Comparison of ENCODE assay signal across 8 cellular contexts in genomic region chr20:5127204-5127858, GRCh38. TPM values are rescaled to one million over a fixed set of nuclear protein-coding genes. Genes with fewer than 3 reads are reported as not detected.
DNase-seq lines count a peak whose midpoint lies in the region; ATAC-seq and TF ChIP-seq lines count a peak whose summit lies in the region.

No MANE protein-coding gene starts in this region.

- peaks cover 10% of the 10 kb centered on the region for H3K36me3 Mint-ChIP-seq in activated T-helper 2 cell treated with anti-CD3 and anti-CD28 coated beads, Interferon-gamma antibody, Interleukin-2, Interleukin-4, amounts not matched to agents 10 μg/mL and 5 μg/mL and 100 μg/mL, durations not matched to agents 14 hours and 24 hours and 36 hours (ENCODE audit: low read depth)
- peaks cover 4% of the 10 kb centered on the region for H3K36me3 Mint-ChIP-seq in neural crest cell (ENCODE audit: low read depth)

- peak; percentile 71 for DNase-seq in COLO668 (lab: John Stamatoyannopoulos, UW; ENCODE audit: unreplicated experiment)
- DNase-seq in HPDE6-E6E7 (ENCODE audit: extremely low spot score), result peak; percentile 42
- no peak for DNase-seq in Panc1 (ENCODE audit: low read depth, low spot score)
- DNase-seq in activated T-helper 2 cell treated with anti-CD3 and anti-CD28 coated beads, Interferon-gamma antibody, Interleukin-2, Interleukin-4, amounts not matched to agents 10 μg/mL and 5 μg/mL and 100 μg/mL, durations not matched to agents 14 hours and 24 hours and 36 hours (ENCODE audit: low spot score), result peak; percentile 73
- DNase-seq in fibroblast of the aortic adventitia (ENCODE audit: low read depth), result peak; percentile 32
- DNase-seq in neural crest cell (ENCODE audit: low read depth, low spot score), result peak; percentile 8
- peak in 1 of 2 donors; percentile 80 for DNase-seq in suprapubic skin (ENCODE audit: low spot score in 2 of 2)

- H3K9me3 Mint-ChIP-seq in activated T-helper 2 cell treated with anti-CD3 and anti-CD28 coated beads, Interferon-gamma antibody, Interleukin-2, Interleukin-4, amounts not matched to agents 10 μg/mL and 5 μg/mL and 100 μg/mL, durations not matched to agents 14 hours and 24 hours and 36 hours, result no peaks in the 10 kb centered on the region
- no peaks in the 10 kb centered on the region for H3K9me3 Mint-ChIP-seq in neural crest cell

- H3K36me3 ChIP-seq in Panc1 (ENCODE audit: control insufficient read depth, insufficient read depth, low read length) (no peaks in the 10 kb centered on the region), suprapubic skin (no peaks in the 10 kb centered on the region)

- H3K4me3 ChIP-seq in Panc1 (ENCODE audit: low read depth in 2 of 2, low read length in 2 of 2) (peak overlapping the region; percentile 86 to 98), fibroblast of the aortic adventitia (ENCODE audit: low read depth, low read length) (peak overlapping the region; percentile 87), suprapubic skin (peak overlapping the region; percentile 82)

- no TSS peak for BruUV-seq in Panc1 (replicated peaks; lab: Mats Ljungman, UMichigan)

- no peaks in the 10 kb centered on the region for H3K9me3 ChIP-seq in Panc1 (ENCODE audit: control insufficient read depth, insufficient read depth, low read depth, low read length)
- H3K9me3 ChIP-seq in suprapubic skin, result no peaks in the 10 kb centered on the region

- no peak for TF ChIP-seq POLR2A in suprapubic skin (IDR thresholded peaks at IDR 0.05)

- POLR2A ChIA-PET in Panc1 (lab: Charles Lee), result interaction anchor here (0.5 to 0.7 kb wide), 5 partner anchors 196 to 1718 kb away, joined by 3 to 9 read pairs (median 4); no protein-coding TSS in a partner anchor

- H3K27me3 Mint-ChIP-seq in activated T-helper 2 cell treated with anti-CD3 and anti-CD28 coated beads, Interferon-gamma antibody, Interleukin-2, Interleukin-4, amounts not matched to agents 10 μg/mL and 5 μg/mL and 100 μg/mL, durations not matched to agents 14 hours and 24 hours and 36 hours (ENCODE audit: low read depth), result no peaks in the 10 kb centered on the region
- H3K27me3 Mint-ChIP-seq in neural crest cell (ENCODE audit: low read depth), result no peaks in the 10 kb centered on the region

- CTCF ChIA-PET in Panc1 (lab: Charles Lee), result interaction anchor here (0.6 to 2.1 kb wide), 10 partner anchors 39 to 1451 kb away, joined by 3 to 74 read pairs (median 4); no protein-coding TSS in a partner anchor

- peak overlapping the region; percentile 96 for H3K4me3 Mint-ChIP-seq in activated T-helper 2 cell treated with anti-CD3 and anti-CD28 coated beads, Interferon-gamma antibody, Interleukin-2, Interleukin-4, amounts not matched to agents 10 μg/mL and 5 μg/mL and 100 μg/mL, durations not matched to agents 14 hours and 24 hours and 36 hours (ENCODE audit: low read depth)
- H3K4me3 Mint-ChIP-seq in neural crest cell, result peak overlapping the region; percentile 96

- ATAC-seq in GM21360 (IDR thresholded peaks at IDR 0.05; ENCODE audit: unreplicated experiment) (peak; percentile 41), Panc1 (peak; percentile 23)

- peak overlapping the region; percentile 96 for H3K27ac Mint-ChIP-seq in activated T-helper 2 cell treated with anti-CD3 and anti-CD28 coated beads, Interferon-gamma antibody, Interleukin-2, Interleukin-4, amounts not matched to agents 10 μg/mL and 5 μg/mL and 100 μg/mL, durations not matched to agents 14 hours and 24 hours and 36 hours
- peak overlapping the region; percentile 20 for H3K27ac Mint-ChIP-seq in neural crest cell (ENCODE audit: unreplicated experiment)

- intact Hi-C loops in Panc1 (cut with micrococcal nuclease; ENCODE audit: unreplicated experiment), result no loop called here
- intact Hi-C loops in activated T-helper 2 cell treated with anti-CD3 and anti-CD28 coated beads, Interferon-gamma antibody, Interleukin-2, Interleukin-4, amounts not matched to agents 10 μg/mL and 5 μg/mL and 100 μg/mL, durations not matched to agents 14 hours and 24 hours and 36 hours (cut with micrococcal nuclease), result loop anchor here (10.0 kb wide), 2 partner anchors 227 to 827 kb away; partner anchors contain the start of genes MCM8 and TRMT6

- no peak for TF ChIP-seq EP300 in suprapubic skin (IDR thresholded peaks at IDR 0.05)

- H3K27ac ChIP-seq in Panc1 (ENCODE audit: low read length), result peak overlapping the region; percentile 83
- peak overlapping the region; percentile 90 for H3K27ac ChIP-seq in suprapubic skin

- no peaks in the 10 kb centered on the region for H3K27me3 ChIP-seq in Panc1 (ENCODE audit: control insufficient read depth, insufficient read depth, low read length)
- no peaks in the 10 kb centered on the region for H3K27me3 ChIP-seq in suprapubic skin

- WGBS in suprapubic skin, result 0% methylated on average over 18 of the region's 44 CpGs

- TF ChIP-seq CTCF in Panc1 (IDR thresholded peaks at IDR 0.05), result no peak
- TF ChIP-seq CTCF in fibroblast of the aortic adventitia (IDR thresholded peaks at IDR 0.05; ENCODE audit: insufficient read depth, low read length), result no peak
- TF ChIP-seq CTCF in neural crest cell (conservative IDR thresholded peaks at IDR 0.05), result no peak
- TF ChIP-seq CTCF in suprapubic skin (IDR thresholded peaks at IDR 0.05), result no peak

- in situ Hi-C loops in Panc1 (cut with HindIII; ENCODE audit: low pct_unique_long_range_greater_than_20kb, low sequenced_read_pairs), result no loop called here

- H3K4me1 Mint-ChIP-seq in activated T-helper 2 cell treated with anti-CD3 and anti-CD28 coated beads, Interferon-gamma antibody, Interleukin-2, Interleukin-4, amounts not matched to agents 10 μg/mL and 5 μg/mL and 100 μg/mL, durations not matched to agents 14 hours and 24 hours and 36 hours (ENCODE audit: low read depth), result peaks cover 39% of the 10 kb centered on the region
- peaks cover 31% of the 10 kb centered on the region for H3K4me1 Mint-ChIP-seq in neural crest cell

- H3K4me1 ChIP-seq in Panc1 (ENCODE audit: control insufficient read depth, insufficient read depth, low read length), result peaks cover 10% of the 10 kb centered on the region
- peaks cover 38% of the 10 kb centered on the region for H3K4me1 ChIP-seq in suprapubic skin

RNA-seq across cellular contexts. Expression of gene CDS2, which starts 0.5 kb away (rescaled TPM):
- total RNA-seq in Panc1 (2021; ENCODE audit: unreplicated experiment) (54.0 TPM), fibroblast of the aortic adventitia (ENCODE audit: low replicate concordance) (16.7 and 32.0 TPM in 2 replicates), neural crest cell (55.7 and 56.3 TPM in 2 replicates), suprapubic skin (10 to 100 TPM; 12.3 to 30.3 (median 22.6) TPM)
- 29.1 TPM for polyA plus RNA-seq in Panc1 (2012; ENCODE audit: insufficient read length)
- 41.4 and 47.7 TPM in 2 replicates for total RNA-seq in activated T-helper 2 cell treated with anti-CD3 and anti-CD28 coated beads, Interferon-gamma antibody, Interleukin-2, Interleukin-4, amounts not matched to agents 10 μg/mL and 5 μg/mL and 100 μg/mL, durations not matched to agents 14 hours and 24 hours and 36 hours

RNA-seq across cellular contexts. Expression of gene PCNA, which starts 7.6 kb away (rescaled TPM):
- 182 TPM for total RNA-seq in Panc1 (2021; ENCODE audit: unreplicated experiment)
- 106 TPM for polyA plus RNA-seq in Panc1 (2012; ENCODE audit: insufficient read length)
- 429 and 431 TPM in 2 replicates for total RNA-seq in activated T-helper 2 cell treated with anti-CD3 and anti-CD28 coated beads, Interferon-gamma antibody, Interleukin-2, Interleukin-4, amounts not matched to agents 10 μg/mL and 5 μg/mL and 100 μg/mL, durations not matched to agents 14 hours and 24 hours and 36 hours
- 46.3 and 307 TPM in 2 replicates for total RNA-seq in fibroblast of the aortic adventitia (ENCODE audit: low replicate concordance)
- total RNA-seq in neural crest cell, result 314 and 316 TPM in 2 replicates
- 10 to 100 TPM; 21.9 to 60.0 (median 54.1) TPM for total RNA-seq in suprapubic skin

RNA-seq across cellular contexts. Expression of gene TMEM230, which starts 14.5 kb away (rescaled TPM):
- total RNA-seq in Panc1 (2021; ENCODE audit: unreplicated experiment) (89.3 TPM), fibroblast of the aortic adventitia (ENCODE audit: low replicate concordance) (50.3 and 175 TPM in 2 replicates), neural crest cell (74.8 and 76.8 TPM in 2 replicates), suprapubic skin (10 to 100 TPM; 33.0 to 69.4 (median 43.3) TPM)
- polyA plus RNA-seq in Panc1 (2012; ENCODE audit: insufficient read length), result 77.7 TPM
- 77.5 and 80.7 TPM in 2 replicates for total RNA-seq in activated T-helper 2 cell treated with anti-CD3 and anti-CD28 coated beads, Interferon-gamma antibody, Interleukin-2, Interleukin-4, amounts not matched to agents 10 μg/mL and 5 μg/mL and 100 μg/mL, durations not matched to agents 14 hours and 24 hours and 36 hours
